In the genomic region with DNA sequence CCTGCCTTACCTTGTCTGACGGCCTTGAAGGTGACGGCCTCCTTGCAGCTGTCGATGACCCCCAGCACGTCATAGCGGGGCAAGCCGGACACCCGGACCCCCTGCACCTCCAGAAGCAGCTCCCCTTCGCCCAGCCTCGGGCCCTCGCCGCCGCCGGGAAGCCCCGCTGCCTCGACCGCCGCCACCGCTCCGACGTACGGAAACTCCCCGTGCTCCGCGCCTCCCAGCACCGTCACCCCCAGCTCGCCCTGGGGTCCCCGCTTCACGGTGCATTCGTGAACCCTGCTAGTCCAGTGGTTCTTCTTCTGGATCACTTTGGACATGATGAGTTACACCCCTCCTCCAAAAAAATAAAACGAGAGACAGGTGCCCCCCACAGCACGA, we compare ENCODE assay signal across 8 cellular contexts. TPM values are rescaled to one million over a fixed set of nuclear protein-coding genes. Genes with fewer than 3 reads are reported as not detected.
DNase-seq lines count a peak whose midpoint lies in the region; ATAC-seq and TF ChIP-seq lines count a peak whose summit lies in the region.

No MANE protein-coding gene starts in this region.

- POLR2A ChIA-PET in T-cell (lab: Charles Lee), result no interaction called here

- TF ChIP-seq POLR2A in gastroesophageal sphincter (IDR thresholded peaks at IDR 0.05) (no peak), prostate gland (IDR thresholded peaks at IDR 0.05) (no peak)

- peaks cover 53 to 67% of the 10 kb centered on the region in 2 donors for H3K27me3 Mint-ChIP-seq in T-cell

- peak overlapping the region; percentile 65 to 84 (median 73) for H3K4me3 Mint-ChIP-seq in T-cell

- DNase-seq in NCI-H748 (lab: John Stamatoyannopoulos, UW; ENCODE audit: unreplicated experiment) (peak; percentile 39), NCI-H748 treated with DMSO at 0.1 percent for 48 hours (lab: John Stamatoyannopoulos, UW) (no peak), T-cell (no peak), prostate gland (ENCODE audit: low spot score) (no peak), ureter (ENCODE audit: low spot score) (no peak), HUDEP-2 (lab: John Stamatoyannopoulos, UW; ENCODE audit: unreplicated experiment in 76 of 76) (no peak)
- no peak for DNase-seq in NK-92 treated with Interleukin-12 subunit alpha and Interleukin-12 subunit beta, amount 100 ng/mL, for 24 hours (lab: John Stamatoyannopoulos, UW)

- H3K4me1 Mint-ChIP-seq in T-cell, result peaks cover 13 to 17% (median 15%) of the 10 kb centered on the region in 3 donors

- H3K4me3 ChIP-seq in gastroesophageal sphincter (peak overlapping the region; percentile 59 to 83), prostate gland (peak overlapping the region; percentile 66 to 75)

- no peak for ATAC-seq in T-cell (replicated peaks in 1 of 4)
- ATAC-seq in gastroesophageal sphincter, result no peak

- no peaks in the 10 kb centered on the region for H3K36me3 Mint-ChIP-seq in T-cell

- CTCF ChIA-PET in T-cell (lab: Charles Lee), result no interaction called here

- intact Hi-C loops in prostate gland (cut with DNase I), result loop anchor here (10.0 kb wide), 2 partner anchors 117 to 253 kb away; no protein-coding TSS in a partner anchor

- H3K27ac Mint-ChIP-seq in T-cell, result no peak overlapping the region

- peak overlapping the region; percentile 72 to 96 (median 94) for H3K27ac ChIP-seq in gastroesophageal sphincter
- peak overlapping the region; percentile 88 for H3K27ac ChIP-seq in prostate gland

- H3K9me3 Mint-ChIP-seq in T-cell, result no peaks in the 10 kb centered on the region

- WGBS in gastroesophageal sphincter (ENCODE audit: low coverage in 1 of 2), 2 donors, result 0% methylated on average over 1 of the region's 31 CpGs; no CpG with 5 or more reads in 1 of the 2 donors
- under 1% methylated on average over 31 of the region's 31 CpGs for WGBS in prostate gland

- no peaks in the 10 kb centered on the region for H3K27me3 ChIP-seq in gastroesophageal sphincter
- H3K27me3 ChIP-seq in prostate gland (replicated peaks; ENCODE audit: insufficient read depth), result no peaks in the 10 kb centered on the region

- no peak for TF ChIP-seq EP300 in gastroesophageal sphincter (IDR thresholded peaks at IDR 0.05)

- TF ChIP-seq CTCF in gastroesophageal sphincter (IDR thresholded peaks at IDR 0.05) (no peak), prostate gland (IDR thresholded peaks at IDR 0.05) (no peak)

- H3K4me1 ChIP-seq in gastroesophageal sphincter (peaks cover 0 to 42% (median 4%) of the 10 kb centered on the region in 3 donors), prostate gland (replicated peaks) (no peaks in the 10 kb centered on the region)

- H3K9me3 ChIP-seq in gastroesophageal sphincter (no peaks in the 10 kb centered on the region), prostate gland (no peaks in the 10 kb centered on the region)

- no peaks in the 10 kb centered on the region for H3K36me3 ChIP-seq in gastroesophageal sphincter
- H3K36me3 ChIP-seq in prostate gland, result no peaks in the 10 kb centered on the region

RNA-seq across cellular contexts. Expression of a gene that starts 0.7 kb away (rescaled TPM):
- total RNA-seq in T-cell (under 1 TPM; 0.23 to 0.63 (median 0.29) TPM), gastroesophageal sphincter (10 to 100 TPM; 17.2 to 40.8 (median 28.1) TPM), prostate gland (10 to 100 TPM; 37.5 to 51.6 TPM), ureter (45.5 TPM)

Comparison
In these comparisons a context has a peak if more than half of its experiments do, and no peak if none do; other contexts are left out.
1. RNA of a gene that starts 0.7 kb away (total RNA-seq): 37.5 to 51.6 TPM in prostate gland, 45.5 TPM in ureter (single experiment) and 17.2 to 40.8 TPM in gastroesophageal sphincter; 0.23 to 0.63 TPM in T-cell; every median in the first group is over 10 times any median in the second.